Comparison of ENCODE assay signal across 16 cellular contexts in genomic region chr7:120709931-120710330, GRCh38.
"Had no signal": no experiment of that assay in that cellular context is flagged by ENCODE, and none has a peak within 500 bp of the region (broad histone marks: within the 10 kb centered on the region; RNA-seq: fewer than 3 reads in every experiment).

No MANE protein-coding gene starts in this region.

- DNase-seq: activated B cell treated with CpG ODN at 0.5 μM for 24 hours; activated CD4-positive, alpha-beta T cell treated with anti-CD3 and anti-CD28 coated beads, Interleukin-2, amount 10 ng/mL, durations not matched to agents 24 days and 14 days; activated CD8-positive, alpha-beta memory T cell treated with anti-CD3 and anti-CD28 coated beads, Interleukin-2, amount 50 U/mL, for 4 hours; activated CD8-positive, alpha-beta T cell treated with anti-CD3 and anti-CD28 coated beads, Interleukin-2, amount 10 ng/mL, durations not matched to agents 7 days and 5 days; activated naive CD4-positive, alpha-beta T cell treated with anti-CD3 and anti-CD28 coated beads, Interleukin-2, amount 50 U/mL, for 16 hours; activated T-cell treated with anti-CD3 and anti-CD28 coated beads, Interleukin-2, amount 50 U/mL, for 4 hours; effector CD8-positive, alpha-beta T cell; immature natural killer cell; natural killer cell; stimulated activated CD4-positive, alpha-beta T cell treated with anti-CD3 and anti-CD28 coated beads, Interleukin-4, amount 100 ng/mL, for 4 hours; testis had no signal

- H3K4me1 ChIP-seq: ascending aorta, parathyroid adenoma, testis had no signal

- ATAC-seq: activated CD8-positive, alpha-beta T cell treated with anti-CD3 and anti-CD28 coated beads, Interleukin-2, amount 10 ng/mL, durations not matched to agents 7 days and 5 days; activated T-cell treated with anti-CD3 and anti-CD28 coated beads, Interleukin-2, amount 50 U/mL, for 4 hours; esophagus mucosa; natural killer cell; sciatic nerve; stimulated activated memory B cell treated with anti-CD40 and anti-IgM and Interleukin-4, amounts not matched to agents 10 μg/mL and 1 μg/mL and 100 μg/mL, for 72 hours had no signal

- H3K4me3 ChIP-seq: ascending aorta, testis had no signal

- H3K27ac ChIP-seq: ascending aorta, parathyroid adenoma, testis had no signal

- H3K36me3 ChIP-seq: ascending aorta had no signal

- H3K79me2 ChIP-seq: parathyroid adenoma had no signal

- H3K27me3 ChIP-seq: ascending aorta, testis had no signal

- H3K9ac ChIP-seq: parathyroid adenoma had no signal
